In genomic region chr2:7471185-7471584, GRCh38 we compare ENCODE assay signal across 26 cellular contexts.
DNase-seq lines count a peak whose midpoint lies in the region; ATAC-seq, FAIRE-seq and TF ChIP-seq lines count a peak whose summit lies in the region.
"Had no signal": no experiment of that assay in that cellular context is flagged by ENCODE, and none has a peak within 500 bp of the region (broad histone marks: within the 10 kb centered on the region; RNA-seq: fewer than 3 reads in every experiment).

No MANE protein-coding gene starts in this region.

- H3K9me3 ChIP-seq in H1 (ENCODE audit: insufficient read depth in 2 of 2, low read depth in 1 of 2, low read length in 1 of 2) (no peaks in the 10 kb centered on the region), neuronal stem cell (replicated peaks in 1 of 2; ENCODE audit: control insufficient read depth in 2 of 2, insufficient read depth in 1 of 2, low read depth in 1 of 2, low read length in 2 of 2) (peaks cover 0 to 2% of the 10 kb centered on the region in 2 donors)
- H3K9me3 ChIP-seq: BE2C had no signal

- no peak overlapping the region for H2BK12ac ChIP-seq in H1 (ENCODE audit: low read depth, low read length)
- no peak overlapping the region for H2BK12ac ChIP-seq in neuronal stem cell (ENCODE audit: low read length)

- POLR2A ChIA-PET in H1 (lab: Charles Lee; ENCODE audit: partially characterized antibody), result no interaction called here

- no peak for TF ChIP-seq EP300 in H1 (IDR thresholded peaks at IDR 0.05; ENCODE audit: borderline replicate concordance in 1 of 2, low read depth in 2 of 2, low read length in 2 of 2)

- no peak overlapping the region for H3K4me3 ChIP-seq in H1 (ENCODE audit: extremely low read depth in 1 of 4, insufficient read depth in 2 of 4, low read depth in 3 of 4, low read length in 4 of 4)
- H3K4me3 ChIP-seq in neuronal stem cell (ENCODE audit: low read length in 2 of 2), result no peak overlapping the region
- H3K4me3 ChIP-seq: PC-9 had no signal

- H3K23ac ChIP-seq in H1 (ENCODE audit: insufficient read length), result no peak overlapping the region
- H3K23ac ChIP-seq in neuronal stem cell (ENCODE audit: low read depth, low read length, poor library complexity), result no peak overlapping the region

- H3K27ac ChIP-seq in H1 (ENCODE audit: low read depth, low read length) (no peak overlapping the region), neuronal stem cell (replicated peaks; ENCODE audit: low read length) (no peak overlapping the region)
- H3K27ac ChIP-seq: HL-60, PC-9 had no signal

- H3K14ac ChIP-seq in H1 (ENCODE audit: insufficient read length) (no peak overlapping the region), neuronal stem cell (ENCODE audit: low read length) (no peak overlapping the region)

- H3K27me3 ChIP-seq in H1 (replicated peaks in 1 of 4; ENCODE audit: control insufficient read depth in 3 of 4, extremely low read depth in 1 of 4, insufficient read depth in 3 of 4, low read length in 3 of 4) (no peaks in the 10 kb centered on the region), neuronal stem cell (ENCODE audit: control insufficient read depth in 3 of 3, insufficient read depth in 3 of 3, low read depth in 1 of 3, low read length in 3 of 3) (peaks cover 0 to 4% (median 0%) of the 10 kb centered on the region in 3 experiments)
- H3K27me3 ChIP-seq: BE2C had no signal

- H3K27ac Mint-ChIP-seq in T-helper 2 cell treated with Interferon-gamma antibody and Interleukin-4, amounts not matched to agents 5 μg/mL and 100 μg/mL, for 36 hours, result peak overlapping the region; percentile 52
- H3K27ac Mint-ChIP-seq in activated naive CD4-positive, alpha-beta T cell treated with anti-CD3 and anti-CD28 coated beads for 36 hours, result peak overlapping the region; percentile 47
- H3K27ac Mint-ChIP-seq in activated T-helper 2 cell treated with anti-CD3 and anti-CD28 coated beads, Interferon-gamma antibody, Interleukin-2, Interleukin-4, amounts not matched to agents 10 μg/mL and 5 μg/mL and 100 μg/mL, durations not matched to agents 14 hours and 24 hours and 36 hours, result peak overlapping the region; percentile 58

- peaks cover 19% of the 10 kb centered on the region for H3K36me3 Mint-ChIP-seq in T-helper 2 cell treated with Interferon-gamma antibody and Interleukin-4, amounts not matched to agents 5 μg/mL and 100 μg/mL, for 36 hours (ENCODE audit: low read depth)
- H3K36me3 Mint-ChIP-seq in activated naive CD4-positive, alpha-beta T cell treated with anti-CD3 and anti-CD28 coated beads for 36 hours (ENCODE audit: low read depth), result no peaks in the 10 kb centered on the region
- peaks cover 36% of the 10 kb centered on the region for H3K36me3 Mint-ChIP-seq in activated T-helper 2 cell treated with anti-CD3 and anti-CD28 coated beads, Interferon-gamma antibody, Interleukin-2, Interleukin-4, amounts not matched to agents 10 μg/mL and 5 μg/mL and 100 μg/mL, durations not matched to agents 14 hours and 24 hours and 36 hours (ENCODE audit: low read depth)

- H2BK5ac ChIP-seq in H1 (ENCODE audit: low read depth, low read length), result no peak overlapping the region
- no peak overlapping the region for H2BK5ac ChIP-seq in neuronal stem cell (ENCODE audit: low read length)

- no peak overlapping the region for H3K4me3 Mint-ChIP-seq in T-helper 2 cell treated with Interferon-gamma antibody and Interleukin-4, amounts not matched to agents 5 μg/mL and 100 μg/mL, for 36 hours
- no peak overlapping the region for H3K4me3 Mint-ChIP-seq in activated naive CD4-positive, alpha-beta T cell treated with anti-CD3 and anti-CD28 coated beads for 36 hours
- no peak overlapping the region for H3K4me3 Mint-ChIP-seq in activated T-helper 2 cell treated with anti-CD3 and anti-CD28 coated beads, Interferon-gamma antibody, Interleukin-2, Interleukin-4, amounts not matched to agents 10 μg/mL and 5 μg/mL and 100 μg/mL, durations not matched to agents 14 hours and 24 hours and 36 hours (ENCODE audit: low read depth)

- no peaks in the 10 kb centered on the region for H3K79me2 ChIP-seq in H1 (ENCODE audit: control insufficient read depth in 1 of 2, insufficient read depth in 2 of 2, low read length in 2 of 2)

- no peak overlapping the region for H2BK15ac ChIP-seq in H1 (ENCODE audit: low read length)
- no peak overlapping the region for H2BK15ac ChIP-seq in neuronal stem cell (ENCODE audit: low read length)

- no peak overlapping the region for H3K4ac ChIP-seq in H1 (replicated peaks; ENCODE audit: insufficient read length, low read depth, low read length)
- no peak overlapping the region for H3K4ac ChIP-seq in neuronal stem cell (ENCODE audit: low read length)

- no peaks in the 10 kb centered on the region for H4K20me1 ChIP-seq in H1 (replicated peaks in 1 of 2; ENCODE audit: control insufficient read depth in 1 of 2, insufficient read depth in 2 of 2, low read length in 2 of 2)

- no peaks in the 10 kb centered on the region for H3K36me3 ChIP-seq in H1 (ENCODE audit: control insufficient read depth in 2 of 4, insufficient read depth in 4 of 4, low read length in 3 of 4)
- no peaks in the 10 kb centered on the region for H3K36me3 ChIP-seq in neuronal stem cell (replicated peaks in 1 of 2; ENCODE audit: control insufficient read depth in 2 of 2, insufficient read depth in 2 of 2, low read length in 2 of 2)
- H3K36me3 ChIP-seq: BE2C had no signal

- peaks cover 61% of the 10 kb centered on the region for H3K4me1 Mint-ChIP-seq in T-helper 2 cell treated with Interferon-gamma antibody and Interleukin-4, amounts not matched to agents 5 μg/mL and 100 μg/mL, for 36 hours (ENCODE audit: low read depth)
- H3K4me1 Mint-ChIP-seq in activated naive CD4-positive, alpha-beta T cell treated with anti-CD3 and anti-CD28 coated beads for 36 hours (ENCODE audit: low read depth), result peaks cover 53% of the 10 kb centered on the region
- H3K4me1 Mint-ChIP-seq in activated T-helper 2 cell treated with anti-CD3 and anti-CD28 coated beads, Interferon-gamma antibody, Interleukin-2, Interleukin-4, amounts not matched to agents 10 μg/mL and 5 μg/mL and 100 μg/mL, durations not matched to agents 14 hours and 24 hours and 36 hours (ENCODE audit: low read depth), result peaks cover 57% of the 10 kb centered on the region

- H2AK5ac ChIP-seq in H1 (ENCODE audit: low read depth, low read length) (no peak overlapping the region), neuronal stem cell (ENCODE audit: low read depth, low read length) (no peak overlapping the region)

- H3K9ac ChIP-seq in H1 (replicated peaks in 1 of 4; ENCODE audit: extremely low read depth in 1 of 4, low read depth in 3 of 4, low read length in 3 of 4) (no peak overlapping the region), neuronal stem cell (ENCODE audit: low read depth, low read length, poor library complexity) (no peak overlapping the region)

- no peak for ATAC-seq in esophagus mucosa

- CTCF ChIA-PET in activated naive CD4-positive, alpha-beta T cell treated with anti-CD3 and anti-CD28 coated beads for 36 hours (lab: Charles Lee), result no interaction called here
- CTCF ChIA-PET in H1 (lab: Charles Lee; ENCODE audit: partially characterized antibody), result no interaction called here

- H3K4me1 ChIP-seq in H1 (replicated peaks in 1 of 4; ENCODE audit: control insufficient read depth in 3 of 4, insufficient read depth in 4 of 4, low read length in 3 of 4) (peaks cover 0 to 2% (median 0%) of the 10 kb centered on the region in 4 experiments; a peak in 1 of 7 replicates), neuronal stem cell (ENCODE audit: control insufficient read depth in 2 of 2, insufficient read depth in 1 of 2, low read depth in 1 of 2, low read length in 2 of 2) (no peaks in the 10 kb centered on the region)
- H3K4me1 ChIP-seq: BE2C had no signal

- H3K18ac ChIP-seq in H1 (ENCODE audit: extremely low read depth, low read length), result no peak overlapping the region
- no peak overlapping the region for H3K18ac ChIP-seq in neuronal stem cell (ENCODE audit: low read length)

- H3K23me2 ChIP-seq in H1 (ENCODE audit: low read depth, low read length), result no peaks in the 10 kb centered on the region

- TF ChIP-seq POLR2A in H1 (IDR thresholded peaks at IDR 0.05; ENCODE audit: control extremely low read depth in 1 of 2, low read depth in 2 of 2, low read length in 2 of 2), result no peak

- H2AFZ ChIP-seq in H1 (ENCODE audit: low read length) (no peak overlapping the region), neuronal stem cell (ENCODE audit: low read length) (no peak overlapping the region)
- H2AFZ ChIP-seq: PC-9 had no signal

- H3K56ac ChIP-seq in H1 (replicated peaks; ENCODE audit: insufficient read length, low read depth, low read length), result no peak overlapping the region

- no peak overlapping the region for H2BK20ac ChIP-seq in H1 (ENCODE audit: low read length)

- TF ChIP-seq CTCF in H1 (IDR thresholded peaks at IDR 0.05; ENCODE audit: control extremely low read depth in 1 of 3, insufficient read depth in 1 of 3, low read depth in 1 of 3, low read length in 3 of 3), result no peak

- intact Hi-C loops in activated naive CD4-positive, alpha-beta T cell treated with anti-CD3 and anti-CD28 coated beads for 36 hours (cut with micrococcal nuclease), result no loop called here
- intact Hi-C loops in activated T-helper 2 cell treated with anti-CD3 and anti-CD28 coated beads, Interferon-gamma antibody, Interleukin-2, Interleukin-4, amounts not matched to agents 10 μg/mL and 5 μg/mL and 100 μg/mL, durations not matched to agents 14 hours and 24 hours and 36 hours (cut with micrococcal nuclease), result no loop called here

- no peak for FAIRE-seq in H1 (lab: Jason Lieb, UNC)
- FAIRE-seq: GM18507 had no signal

- no peak overlapping the region for H4K91ac ChIP-seq in H1 (replicated peaks; ENCODE audit: insufficient read length, low read length)
- H4K91ac ChIP-seq in neuronal stem cell (ENCODE audit: low read depth, low read length, poor library complexity), result no peak overlapping the region

- DNase-seq in T-helper 2 cell treated with Interferon-gamma antibody and Interleukin-4, amounts not matched to agents 5 μg/mL and 100 μg/mL, for 36 hours (ENCODE audit: low spot score), result no peak
- DNase-seq in T-helper 2 cell (no peak), H1 (ENCODE audit: low read depth in 1 of 2, low spot score in 2 of 2) (no peak), neuronal stem cell (ENCODE audit: low spot score) (no peak)
- no peak for DNase-seq in activated naive CD4-positive, alpha-beta T cell treated with anti-CD3 and anti-CD28 coated beads for 36 hours
- DNase-seq in activated naive CD4-positive, alpha-beta T cell treated with Interleukin-2 at 50 U/mL for 16 hours, result no peak
- no peak for DNase-seq in activated T-helper 2 cell treated with anti-CD3 and anti-CD28 coated beads, Interferon-gamma antibody, Interleukin-2, Interleukin-4, amounts not matched to agents 10 μg/mL and 5 μg/mL and 100 μg/mL, durations not matched to agents 14 hours and 24 hours and 36 hours (ENCODE audit: low spot score)
- DNase-seq: 8988T, ACHN, BE2C, Calu3, DMS79 treated with DMSO at 0.1 percent for 48 hours, H7, Karpas-422, NCI-H1092, NCI-H1417 treated with DMSO at 0.1 percent for 48 hours, NCI-H1694 treated with DMSO at 0.1 percent for 48 hours, NCI-H2081, NCI-H2227 treated with DMSO at 0.1 percent for 48 hours, NCI-H526 treated with DMSO at 0.1 percent for 48 hours, PC-9, Right ventricle myocardium superior, RPMI8226 had no signal

- H4K5ac ChIP-seq in H1 (ENCODE audit: insufficient read length, low read depth, low read length), result no peak overlapping the region

- H3K79me1 ChIP-seq in H1 (ENCODE audit: low read depth, low read length) (no peaks in the 10 kb centered on the region), neuronal stem cell (ENCODE audit: low read depth, low read length) (no peaks in the 10 kb centered on the region)

- H3K4me2 ChIP-seq in H1 (ENCODE audit: insufficient read depth in 1 of 2, low read depth in 2 of 2, low read length in 2 of 2) (no peak overlapping the region), neuronal stem cell (ENCODE audit: insufficient read depth, low read length, poor library complexity, severe bottlenecking) (no peak overlapping the region)
- H3K4me2 ChIP-seq: PC-9 had no signal

- no peak overlapping the region for H2BK120ac ChIP-seq in H1 (replicated peaks; ENCODE audit: low read depth, low read length)
- H2BK120ac ChIP-seq in neuronal stem cell (ENCODE audit: low read depth, low read length), result no peak overlapping the region

- H4K8ac ChIP-seq in H1 (ENCODE audit: extremely low read depth, insufficient read depth, low read length) (no peak overlapping the region), neuronal stem cell (ENCODE audit: low read depth, low read length) (no peak overlapping the region)

- H3K27me3 Mint-ChIP-seq in T-helper 2 cell treated with Interferon-gamma antibody and Interleukin-4, amounts not matched to agents 5 μg/mL and 100 μg/mL, for 36 hours (ENCODE audit: low read depth), result no peaks in the 10 kb centered on the region
- no peaks in the 10 kb centered on the region for H3K27me3 Mint-ChIP-seq in activated naive CD4-positive, alpha-beta T cell treated with anti-CD3 and anti-CD28 coated beads for 36 hours (ENCODE audit: low read depth)
- no peaks in the 10 kb centered on the region for H3K27me3 Mint-ChIP-seq in activated T-helper 2 cell treated with anti-CD3 and anti-CD28 coated beads, Interferon-gamma antibody, Interleukin-2, Interleukin-4, amounts not matched to agents 10 μg/mL and 5 μg/mL and 100 μg/mL, durations not matched to agents 14 hours and 24 hours and 36 hours (ENCODE audit: low read depth)

- peaks cover 15% of the 10 kb centered on the region for H3K9me3 Mint-ChIP-seq in T-helper 2 cell treated with Interferon-gamma antibody and Interleukin-4, amounts not matched to agents 5 μg/mL and 100 μg/mL, for 36 hours
- no peaks in the 10 kb centered on the region for H3K9me3 Mint-ChIP-seq in activated naive CD4-positive, alpha-beta T cell treated with anti-CD3 and anti-CD28 coated beads for 36 hours
- peaks cover 20% of the 10 kb centered on the region for H3K9me3 Mint-ChIP-seq in activated T-helper 2 cell treated with anti-CD3 and anti-CD28 coated beads, Interferon-gamma antibody, Interleukin-2, Interleukin-4, amounts not matched to agents 10 μg/mL and 5 μg/mL and 100 μg/mL, durations not matched to agents 14 hours and 24 hours and 36 hours

- TF ChIP-seq RAD21 in H1 (IDR thresholded peaks at IDR 0.05 in 1 of 2, conservative IDR thresholded peaks at IDR 0.05 in 1 of 2; ENCODE audit: low read depth in 2 of 2, low read length in 2 of 2), result no peak

- WGBS in H1 (ENCODE audit: extremely low coverage in 1 of 2, insufficient coverage in 1 of 2, insufficient read length in 1 of 2, insufficient replicate concordance in 2 of 2, low coverage in 1 of 2, low lambda C conversion rate in 2 of 2, missing lambda C conversion rate in 1 of 2), 2 experiments, result 97% methylated on average over 2 of the region's 2 CpGs; no CpG with 5 or more reads in 1 of the 2 experiments
- WGBS in neuronal stem cell (ENCODE audit: extremely low coverage in 2 of 2, insufficient read length in 2 of 2, insufficient replicate concordance in 1 of 2), 2 donors, result no CpG with 5 or more reads among the region's 2 CpGs
